Comparison of ENCODE assay signal across 8 cellular contexts in genomic region chr3:195863121-195864061, GRCh38. TPM values are rescaled to one million over a fixed set of nuclear protein-coding genes. Genes with fewer than 3 reads are reported as not detected.
DNase-seq lines count a peak whose midpoint lies in the region; ATAC-seq, FAIRE-seq and TF ChIP-seq lines count a peak whose summit lies in the region.

No MANE protein-coding gene starts in this region.

- H3K14ac ChIP-seq in H1 (ENCODE audit: insufficient read length): no peak overlapping the region

- H2BK12ac ChIP-seq in H1 (ENCODE audit: low read depth, low read length): no peak overlapping the region

- no peaks in the 10 kb centered on the region for H3K23me2 ChIP-seq in H1 (ENCODE audit: low read depth, low read length)

- peak in 2 of 3 experiments; percentile 89 to 96; a peak in 3 of 4 replicates for TF ChIP-seq CTCF in H1 (IDR thresholded peaks at IDR 0.05; ENCODE audit: control extremely low read depth in 1 of 3, insufficient read depth in 1 of 3, low read depth in 1 of 3, low read length in 3 of 3)
- peak; percentile 70 for TF ChIP-seq CTCF in mesothelial cell of epicardium (IDR thresholded peaks at IDR 0.05; ENCODE audit: unreplicated experiment)

- H3K4me3 ChIP-seq in H1 (ENCODE audit: extremely low read depth in 1 of 4, insufficient read depth in 2 of 4, low read depth in 3 of 4, low read length in 4 of 4): no peak overlapping the region

- no peak overlapping the region for H2BK15ac ChIP-seq in H1 (ENCODE audit: low read length)

- H3K27ac Mint-ChIP-seq in mesothelial cell of epicardium: no peak overlapping the region

- no peak overlapping the region for H2AFZ ChIP-seq in H1 (ENCODE audit: low read length)

- H3K4me1 Mint-ChIP-seq in mesothelial cell of epicardium: peaks cover 4% of the 10 kb centered on the region

- H4K91ac ChIP-seq in H1 (replicated peaks; ENCODE audit: insufficient read length, low read length): no peak overlapping the region

- H3K4me1 ChIP-seq in H1 (replicated peaks in 1 of 4; ENCODE audit: control insufficient read depth in 3 of 4, insufficient read depth in 4 of 4, low read length in 3 of 4): no peaks in the 10 kb centered on the region; a peak in 2 of 7 replicates

- H4K8ac ChIP-seq in H1 (ENCODE audit: extremely low read depth, insufficient read depth, low read length): no peak overlapping the region

- no peak for ATAC-seq in HG03196 (IDR thresholded peaks at IDR 0.05; ENCODE audit: unreplicated experiment)

- no peak overlapping the region for H3K18ac ChIP-seq in H1 (ENCODE audit: extremely low read depth, low read length)

- CTCF ChIA-PET in H1 (lab: Charles Lee; ENCODE audit: partially characterized antibody): interaction anchor here (0.6 to 16.5 kb wide), 17 partner anchors 9 to 164 kb away, joined by 3 to 499 read pairs (median 3); partner anchors contain the start of gene TNK2

- H3K27me3 ChIP-seq in H1 (replicated peaks in 1 of 4; ENCODE audit: control insufficient read depth in 3 of 4, extremely low read depth in 1 of 4, insufficient read depth in 3 of 4, low read length in 3 of 4): no peaks in the 10 kb centered on the region; a peak in 1 of 7 replicates

- peaks cover 2% of the 10 kb centered on the region for H3K36me3 Mint-ChIP-seq in mesothelial cell of epicardium

- FAIRE-seq in H1 (lab: Jason Lieb, UNC): no peak

- H3K9ac ChIP-seq in H1 (replicated peaks in 1 of 4; ENCODE audit: extremely low read depth in 1 of 4, low read depth in 3 of 4, low read length in 3 of 4): no peak overlapping the region

- H4K5ac ChIP-seq in H1 (ENCODE audit: insufficient read length, low read depth, low read length): no peak overlapping the region

- 64% methylated on average over 30 of the region's 30 CpGs; no CpG with 5 or more reads in 1 of the 2 experiments for WGBS in H1 (ENCODE audit: extremely low coverage in 1 of 2, insufficient coverage in 1 of 2, insufficient read length in 1 of 2, insufficient replicate concordance in 2 of 2, low coverage in 1 of 2, low lambda C conversion rate in 2 of 2, missing lambda C conversion rate in 1 of 2), 2 experiments

- H3K79me1 ChIP-seq in H1 (ENCODE audit: low read depth, low read length): no peaks in the 10 kb centered on the region

- no peaks in the 10 kb centered on the region for H3K9me3 ChIP-seq in H1 (ENCODE audit: insufficient read depth in 2 of 2, low read depth in 1 of 2, low read length in 1 of 2)

- no peak for TF ChIP-seq EP300 in H1 (IDR thresholded peaks at IDR 0.05; ENCODE audit: borderline replicate concordance in 1 of 2, low read depth in 2 of 2, low read length in 2 of 2)

- no peaks in the 10 kb centered on the region for H3K79me2 ChIP-seq in H1 (ENCODE audit: control insufficient read depth in 1 of 2, insufficient read depth in 2 of 2, low read length in 2 of 2)

- POLR2A ChIA-PET in H1 (lab: Charles Lee; ENCODE audit: partially characterized antibody): interaction anchor here (1.6 kb wide), 1 partner anchor 31 kb away, joined by 4 read pairs; no protein-coding TSS in a partner anchor

- H3K4ac ChIP-seq in H1 (replicated peaks; ENCODE audit: insufficient read length, low read depth, low read length): no peak overlapping the region

- no peak overlapping the region for H3K27ac ChIP-seq in H1 (ENCODE audit: low read depth, low read length)

- no peak overlapping the region for H2BK5ac ChIP-seq in H1 (ENCODE audit: low read depth, low read length)

- H3K27me3 Mint-ChIP-seq in mesothelial cell of epicardium (ENCODE audit: low read depth): peaks cover 7% of the 10 kb centered on the region

- DNase-seq in AG20443 (ENCODE audit: low spot score) (peak; percentile 95), H4 (ENCODE audit: low spot score) (peak; percentile 75), NCI-H82 (lab: John Stamatoyannopoulos, UW) (peak; percentile 86), H1 (ENCODE audit: low read depth in 1 of 2, low spot score in 2 of 2) (peak; percentile 63 to 92), mesothelial cell of epicardium (ENCODE audit: low spot score in 2 of 2, unreplicated experiment in 2 of 2) (peak; percentile 64 to 82)
- peak; percentile 29 to 30 for DNase-seq in activated CD8-positive, alpha-beta memory T cell treated with anti-CD3 and anti-CD28 coated beads for 4 hours (ENCODE audit: low read depth in 2 of 2)
- DNase-seq in stimulated activated CD8-positive, alpha-beta memory T cell treated with anti-CD3 and anti-CD28 coated beads, Interleukin-15, amount 100 ng/mL, for 24 hours (ENCODE audit: low read depth): peak; percentile 13

- H3K4me3 Mint-ChIP-seq in mesothelial cell of epicardium: no peak overlapping the region

- no peak overlapping the region for H3K23ac ChIP-seq in H1 (ENCODE audit: insufficient read length)

- TF ChIP-seq RAD21 in H1 (IDR thresholded peaks at IDR 0.05 in 1 of 2, conservative IDR thresholded peaks at IDR 0.05 in 1 of 2; ENCODE audit: low read depth in 2 of 2, low read length in 2 of 2): peak; percentile 88 to 92

- H4K20me1 ChIP-seq in H1 (replicated peaks in 1 of 2; ENCODE audit: control insufficient read depth in 1 of 2, insufficient read depth in 2 of 2, low read length in 2 of 2): no peaks in the 10 kb centered on the region

- no peak overlapping the region for H2BK120ac ChIP-seq in H1 (replicated peaks; ENCODE audit: low read depth, low read length)

- no peak overlapping the region for H2BK20ac ChIP-seq in H1 (ENCODE audit: low read length)

- peaks cover 0 to 16% (median 0%) of the 10 kb centered on the region in 4 experiments; a peak in 4 of 8 replicates for H3K36me3 ChIP-seq in H1 (ENCODE audit: control insufficient read depth in 2 of 4, insufficient read depth in 4 of 4, low read length in 3 of 4)

- H3K4me2 ChIP-seq in H1 (ENCODE audit: insufficient read depth in 1 of 2, low read depth in 2 of 2, low read length in 2 of 2): no peak overlapping the region

- no peak overlapping the region for H3K56ac ChIP-seq in H1 (replicated peaks; ENCODE audit: insufficient read length, low read depth, low read length)

- H2AK5ac ChIP-seq in H1 (ENCODE audit: low read depth, low read length): no peak overlapping the region

- TF ChIP-seq POLR2A in H1 (IDR thresholded peaks at IDR 0.05; ENCODE audit: control extremely low read depth in 1 of 2, low read depth in 2 of 2, low read length in 2 of 2): no peak

- no peaks in the 10 kb centered on the region for H3K9me3 Mint-ChIP-seq in mesothelial cell of epicardium

TF ChIP-seq in H1, 55 proteins besides CTCF, POLR2A, EP300 and RAD21:
- TF ChIP-seq CEBPB (IDR thresholded peaks at IDR 0.05; ENCODE audit: low read depth, low read length) (no peak), RXRA (IDR thresholded peaks at IDR 0.05; ENCODE audit: insufficient read depth, low read depth, low read length) (no peak), NANOG (IDR thresholded peaks at IDR 0.05; ENCODE audit: insufficient read depth, low read depth, low read length, poor library complexity, severe bottlenecking) (no peak), RBBP5 (IDR thresholded peaks at IDR 0.05; ENCODE audit: borderline replicate concordance, low read depth, low read length) (no peak), NRF1 (IDR thresholded peaks at IDR 0.05; ENCODE audit: low read depth, low read length) (no peak), EZH2 (IDR thresholded peaks at IDR 0.05; ENCODE audit: low read depth, low read length, severe bottlenecking) (no peak), YY1 (IDR thresholded peaks at IDR 0.05; ENCODE audit: low read depth, low read length) (0 out of 2 replicates have a peak, but pooled peaks have one; percentile 17), KDM5A (IDR thresholded peaks at IDR 0.05; ENCODE audit: low read length) (no peak)
- TF ChIP-seq, protein P1, sequence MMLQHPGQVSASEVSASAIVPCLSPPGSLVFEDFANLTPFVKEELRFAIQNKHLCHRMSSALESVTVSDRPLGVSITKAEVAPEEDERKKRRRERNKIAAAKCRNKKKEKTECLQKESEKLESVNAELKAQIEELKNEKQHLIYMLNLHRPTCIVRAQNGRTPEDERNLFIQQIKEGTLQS (IDR thresholded peaks at IDR 0.05; ENCODE audit: insufficient read depth, low read depth, low read length): no peak
TF ChIP-seq in H1: peak in this region for 1.

RNA-seq across cellular contexts. Expression of gene TNK2, which starts 45.0 kb away (rescaled TPM):
- 3.7 and 6.4 TPM in 2 replicates for total RNA-seq in H4 (2014; rRNA removed; shearing (Covaris generic))
- 33.9 and 38.6 TPM in 2 replicates for total RNA-seq in H1 (2021; fragmentation: NEBNext Ultra II Directional; extraction: Animal tissue kit (Norgen Biotek cat#: 25700))
- polyA plus RNA-seq in H1 (2011; rRNA removed): 10.4 and 18.2 TPM in 2 replicates
- polyA plus RNA-seq in H1 (2011; cell fraction: cytosol; rRNA removed): 15.6 TPM
- polyA plus RNA-seq in H1 (2011; cell fraction: nucleus; rRNA removed): 105 TPM
- 24.4 to 39.8 TPM (median 29.1 TPM) in 4 replicates for polyA plus RNA-seq in H1 (2012, experiment 1 of 2)
- 11.0 TPM for polyA plus RNA-seq in H1 (2012, experiment 2 of 2)
- 20.0 TPM for polyA plus RNA-seq in H1 (2013, experiment 1 of 2)
- 17.6 TPM for polyA plus RNA-seq in H1 (2013, experiment 2 of 2)
- 10.8 and 11.1 TPM in 2 replicates for polyA minus RNA-seq in H1 (2011; rRNA and poly(A)+ RNA removed)
- 12.0 TPM for polyA minus RNA-seq in H1 (2011; cell fraction: cytosol; rRNA and poly(A)+ RNA removed)
- polyA minus RNA-seq in H1 (2011; cell fraction: nucleus; rRNA and poly(A)+ RNA removed): 19.7 TPM
- 45.8 to 49.1 TPM (median 47.6 TPM) in 3 replicates for total RNA-seq in mesothelial cell of epicardium

RNA-seq across cellular contexts. Expression of gene MUC4, which starts 51.7 kb away (rescaled TPM):
- not detected in 2 replicates for total RNA-seq in H4 (2014; rRNA removed; shearing (Covaris generic))
- total RNA-seq in H1 (2021; fragmentation: NEBNext Ultra II Directional; extraction: Animal tissue kit (Norgen Biotek cat#: 25700)): 1.4 and 2.0 TPM in 2 replicates
- 0.89 and 2.0 TPM in 2 replicates for polyA plus RNA-seq in H1 (2011; rRNA removed)
- polyA plus RNA-seq in H1 (2011; cell fraction: cytosol; rRNA removed): 0.94 TPM
- 5.4 TPM for polyA plus RNA-seq in H1 (2011; cell fraction: nucleus; rRNA removed)
- polyA plus RNA-seq in H1 (2012, experiment 1 of 2): 1.1 to 1.8 TPM (median 1.6 TPM) in 4 replicates
- 0.34 TPM for polyA plus RNA-seq in H1 (2012, experiment 2 of 2)
- 0.83 TPM for polyA plus RNA-seq in H1 (2013, experiment 1 of 2)
- 0.59 TPM for polyA plus RNA-seq in H1 (2013, experiment 2 of 2)
- polyA minus RNA-seq in H1 (2011; rRNA and poly(A)+ RNA removed): 0.98 and 2.0 TPM in 2 replicates
- 1.0 TPM for polyA minus RNA-seq in H1 (2011; cell fraction: cytosol; rRNA and poly(A)+ RNA removed)
- 2.8 TPM for polyA minus RNA-seq in H1 (2011; cell fraction: nucleus; rRNA and poly(A)+ RNA removed)
- total RNA-seq in mesothelial cell of epicardium: 0.73 to 1.4 TPM (median 0.96 TPM) in 3 replicates

Comparison
In these comparisons a context has a peak if more than half of its experiments do, and no peak if none do; other contexts are left out.
1. DNase-seq: peak in every context shown above with its lines; median percentile 95 in AG20443; 86 in NCI-H82; 78 in H1; 75 in H4; 73 in mesothelial cell of epicardium; 30 in activated CD8-positive, alpha-beta memory T cell treated with anti-CD3 and anti-CD28 coated beads for 4 hours; 13 in stimulated activated CD8-positive, alpha-beta memory T cell treated with anti-CD3 and anti-CD28 coated beads, Interleukin-15, amount 100 ng/mL, for 24 hours.